In genomic region chr22:46312056-46312455, GRCh38 we compare ENCODE assay signal across 24 cellular contexts. TPM values are rescaled to one million over a fixed set of nuclear protein-coding genes. Genes with fewer than 3 reads are reported as not detected.
"Had no signal": no experiment of that assay in that cellular context is flagged by ENCODE, and none has a peak within 500 bp of the region (broad histone marks: within the 10 kb centered on the region; RNA-seq: fewer than 3 reads in every experiment).

No MANE protein-coding gene starts in this region.

- ATAC-seq: Right ventricle myocardium inferior had no signal

- H3K9me3 ChIP-seq: MG63, SJSA1 had no signal

- H3K27me3 Mint-ChIP-seq: IgD-negative memory B cell had no signal

- H3K4me3 ChIP-seq: MG63, SJSA1, SK-N-MC had no signal

- H3K27ac ChIP-seq: HL-60, SJSA1, SK-N-MC had no signal

- H3K9me3 Mint-ChIP-seq: IgD-negative memory B cell had no signal

- DNase-seq: KBM-7, MG63, NCI-H1092, NCI-H1105 treated with DMSO at 0.1 percent for 48 hours, NCI-H1417 treated with DMSO at 0.1 percent for 48 hours, NCI-H146, NCI-H1694 treated with DMSO at 0.1 percent for 48 hours, NCI-H1930, NCI-H2081, NCI-H2107, NCI-H2227 treated with DMSO at 0.1 percent for 48 hours, NCI-H524 treated with DMSO at 0.1 percent for 48 hours, NCI-H69, NCI-H774, SIG-M5 had no signal

- FAIRE-seq: HTR-8/SVneo, RCC 7860 had no signal

- H3K27me3 ChIP-seq: MG63, SJSA1 had no signal

- H3K4me1 ChIP-seq: SJSA1 had no signal

- H3K27ac Mint-ChIP-seq: IgD-negative memory B cell had no signal

RNA-seq across cellular contexts. Expression of gene GTSE1, which starts 15.4 kb away (rescaled TPM):
- polyA plus RNA-seq: IgD-negative memory B cell had no signal

RNA-seq across cellular contexts. Expression of gene PKDREJ, which starts 48.9 kb away (rescaled TPM):
- total RNA-seq: LHCN-M2, NCI-H460, SJSA1 had no signal
- polyA plus RNA-seq: IgD-negative memory B cell had no signal
